Comparison of ENCODE assay signal across 17 cellular contexts in the genomic region with DNA sequence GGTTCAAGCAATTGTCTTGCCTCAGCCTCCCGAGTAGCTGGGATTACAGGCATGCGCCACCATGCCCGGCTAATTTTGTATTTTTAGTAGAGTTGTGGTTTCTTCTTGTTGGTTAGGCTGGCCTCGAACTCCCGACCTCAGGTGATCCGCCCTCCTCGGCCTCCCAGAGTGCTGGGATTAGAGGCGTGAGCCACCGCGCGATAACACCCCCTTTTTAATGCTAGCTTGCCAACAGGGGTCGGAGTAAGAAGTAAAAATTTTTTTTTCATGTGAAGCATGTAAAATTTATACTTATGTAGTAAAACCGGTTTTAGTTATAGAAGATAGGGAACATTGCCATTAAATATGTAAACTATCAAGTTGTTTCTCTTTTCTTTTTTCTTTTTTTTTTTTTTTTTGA. TPM values are rescaled to one million over a fixed set of nuclear protein-coding genes. Genes with fewer than 3 reads are reported as not detected.
DNase-seq lines count a peak whose midpoint lies in the region; ATAC-seq and TF ChIP-seq lines count a peak whose summit lies in the region.
"Not testable (repeated sequence)": the region's sequence is repeated elsewhere in the genome, so short reads cannot be mapped to it uniquely, and the experiment has no call there.
"Had no signal": no experiment of that assay in that cellular context is flagged by ENCODE, and none has a peak within 500 bp of the region (broad histone marks: within the 10 kb centered on the region; RNA-seq: fewer than 3 reads in every experiment).

No MANE protein-coding gene starts in this region.

- H3K9me3 Mint-ChIP-seq in CD4-positive, CD25-positive, alpha-beta regulatory T cell; activated CD4-positive, alpha-beta memory T cell treated with anti-CD3 and anti-CD28 coated beads, Interleukin-2, amount 10 ng/mL, durations not matched to agents 7 days and 5 days; activated naive CD8-positive, alpha-beta T cell treated with anti-CD3 and anti-CD28 coated beads for 36 hours; endodermal cell; naive thymus-derived CD4-positive, alpha-beta T cell; progenitor cell of endocrine pancreas (ENCODE audit: low read depth): not testable (repeated sequence)

- peak overlapping the region; percentile 92 for H3K4me2 ChIP-seq in PC-9

- H3K4me3 Mint-ChIP-seq in CD4-positive, CD25-positive, alpha-beta regulatory T cell, result peak overlapping the region; percentile 87 to 99 (median 92)
- H3K4me3 Mint-ChIP-seq in activated CD4-positive, alpha-beta memory T cell treated with anti-CD3 and anti-CD28 coated beads, Interleukin-2, amount 10 ng/mL, durations not matched to agents 7 days and 5 days, result peak overlapping the region; percentile 96
- peak overlapping the region; percentile 89 for H3K4me3 Mint-ChIP-seq in activated naive CD8-positive, alpha-beta T cell treated with anti-CD3 and anti-CD28 coated beads for 36 hours
- peak overlapping the region; percentile 92 for H3K4me3 Mint-ChIP-seq in endodermal cell
- peak overlapping the region; percentile 87 to 99 (median 94) for H3K4me3 Mint-ChIP-seq in naive thymus-derived CD4-positive, alpha-beta T cell
- H3K4me3 Mint-ChIP-seq in progenitor cell of endocrine pancreas (ENCODE audit: low read depth), result peak overlapping the region; percentile 95

- CTCF ChIA-PET in PC-9 (lab: Charles Lee); naive thymus-derived CD4-positive, alpha-beta T cell (lab: Charles Lee): not testable (repeated sequence)
- CTCF ChIA-PET in activated CD4-positive, alpha-beta memory T cell treated with anti-CD3 and anti-CD28 coated beads, Interleukin-2, amount 10 ng/mL, durations not matched to agents 7 days and 5 days (lab: Charles Lee), result interaction anchor here (2.5 kb wide), 1 partner anchor 48 kb away, joined by 10 read pairs; no protein-coding TSS in a partner anchor

- H3F3A ChIP-seq in PC-9 (ENCODE audit: insufficient read depth, low read depth), result not testable (repeated sequence)

- not testable (repeated sequence) for ATAC-seq in CD4-positive, CD25-positive, alpha-beta regulatory T cell (ENCODE audit: low read depth in 2 of 2); naive thymus-derived CD4-positive, alpha-beta T cell

- not testable (repeated sequence) for H3K36me3 ChIP-seq in CD4-positive, CD25-positive, alpha-beta regulatory T cell (ENCODE audit: control insufficient read depth, insufficient read depth, low read length); PC-9 (ENCODE audit: low read depth); endodermal cell (ENCODE audit: control insufficient read depth, insufficient read depth, low read length); naive thymus-derived CD4-positive, alpha-beta T cell (ENCODE audit: control insufficient read depth in 2 of 3, insufficient read depth in 3 of 3, low read length in 3 of 3)

- POLR2A ChIA-PET in PC-9 (lab: Charles Lee; ENCODE audit: unreplicated experiment), result not testable (repeated sequence)
- POLR2A ChIA-PET in activated CD4-positive, alpha-beta memory T cell treated with anti-CD3 and anti-CD28 coated beads, Interleukin-2, amount 10 ng/mL, durations not matched to agents 7 days and 5 days (lab: Charles Lee), result interaction anchor here (0.6 to 3.5 kb wide), 5 partner anchors 12 to 142 kb away, joined by 3 to 28 read pairs (median 8); no protein-coding TSS in a partner anchor
- POLR2A ChIA-PET in naive thymus-derived CD4-positive, alpha-beta T cell (lab: Charles Lee), result interaction anchor here (0.7 to 1.0 kb wide), 2 partner anchors 22 to 42 kb away, joined by 3 to 6 read pairs; no protein-coding TSS in a partner anchor

- WGBS in endodermal cell (ENCODE audit: insufficient coverage in 1 of 2, insufficient read length in 1 of 2), 2 experiments, result 96 to 97% methylated on average over 11 to 13 of the region's 13 CpGs

- H3K9me3 ChIP-seq in CD4-positive, CD25-positive, alpha-beta regulatory T cell (ENCODE audit: control insufficient read depth in 2 of 2, low read length in 2 of 2); PC-9 (ENCODE audit: insufficient read depth, low read depth); endodermal cell (ENCODE audit: control insufficient read depth, low read length); naive thymus-derived CD4-positive, alpha-beta T cell (ENCODE audit: control insufficient read depth in 2 of 3, low read length in 3 of 3): not testable (repeated sequence)

- intact Hi-C loops in PC-9 (cut with micrococcal nuclease; ENCODE audit: unreplicated experiment); naive thymus-derived CD4-positive, alpha-beta T cell (cut with micrococcal nuclease): not testable (repeated sequence)

- peaks cover 19 to 49% (median 24%) of the 10 kb centered on the region in 4 donors for H3K4me1 Mint-ChIP-seq in CD4-positive, CD25-positive, alpha-beta regulatory T cell
- peaks cover 44% of the 10 kb centered on the region for H3K4me1 Mint-ChIP-seq in activated CD4-positive, alpha-beta memory T cell treated with anti-CD3 and anti-CD28 coated beads, Interleukin-2, amount 10 ng/mL, durations not matched to agents 7 days and 5 days
- peaks cover 23% of the 10 kb centered on the region for H3K4me1 Mint-ChIP-seq in activated naive CD8-positive, alpha-beta T cell treated with anti-CD3 and anti-CD28 coated beads for 36 hours
- H3K4me1 Mint-ChIP-seq in endodermal cell, result not testable (repeated sequence)
- peaks cover 20 to 43% (median 39%) of the 10 kb centered on the region in 7 donors for H3K4me1 Mint-ChIP-seq in naive thymus-derived CD4-positive, alpha-beta T cell
- H3K4me1 Mint-ChIP-seq in progenitor cell of endocrine pancreas (ENCODE audit: low read depth), result peaks cover 16% of the 10 kb centered on the region

- H4K20me1 ChIP-seq in PC-9 (ENCODE audit: insufficient read depth), result not testable (repeated sequence)

- H3K79me2 ChIP-seq in PC-9 (ENCODE audit: low read depth), result peaks cover 89% of the 10 kb centered on the region

- not testable (repeated sequence) for H3K9ac ChIP-seq in endodermal cell (ENCODE audit: extremely low read depth, low read length, poor library complexity, severe bottlenecking)

- H3K27me3 ChIP-seq in CD4-positive, CD25-positive, alpha-beta regulatory T cell (ENCODE audit: control insufficient read depth, insufficient read depth, low read length); PC-9 (ENCODE audit: insufficient read depth, low read depth); endodermal cell (ENCODE audit: control insufficient read depth, insufficient read depth, low read length, poor library complexity, severe bottlenecking); naive thymus-derived CD4-positive, alpha-beta T cell (ENCODE audit: control insufficient read depth in 2 of 2, insufficient read depth in 2 of 2, low read length in 2 of 2): not testable (repeated sequence)

- H3K27me3 Mint-ChIP-seq in CD4-positive, CD25-positive, alpha-beta regulatory T cell; activated CD4-positive, alpha-beta memory T cell treated with anti-CD3 and anti-CD28 coated beads, Interleukin-2, amount 10 ng/mL, durations not matched to agents 7 days and 5 days; activated naive CD8-positive, alpha-beta T cell treated with anti-CD3 and anti-CD28 coated beads for 36 hours; endodermal cell (ENCODE audit: insufficient read depth); naive thymus-derived CD4-positive, alpha-beta T cell; progenitor cell of endocrine pancreas: not testable (repeated sequence)

- H2AFZ ChIP-seq in PC-9, result not testable (repeated sequence)

- not testable (repeated sequence) for H3K9me2 ChIP-seq in PC-9 (ENCODE audit: insufficient read depth)

- not testable (repeated sequence) for DNase-seq in CD4-positive, CD25-positive, alpha-beta regulatory T cell; HFF-Myc (ENCODE audit: extremely low read depth, low read depth); PC-9; activated CD4-positive, alpha-beta memory T cell treated with anti-CD3 and anti-CD28 coated beads, Interleukin-2, amount 10 ng/mL, durations not matched to agents 7 days and 5 days; activated naive CD8-positive, alpha-beta T cell treated with anti-CD3 and anti-CD28 coated beads for 36 hours; endodermal cell; naive thymus-derived CD4-positive, alpha-beta T cell; progenitor cell of endocrine pancreas (ENCODE audit: low spot score, unreplicated experiment)

- not testable (repeated sequence) for H3K4me3 ChIP-seq in CD4-positive, CD25-positive, alpha-beta regulatory T cell (ENCODE audit: low read depth, low read length); naive thymus-derived CD4-positive, alpha-beta T cell (ENCODE audit: low read length)
- H3K4me3 ChIP-seq in HFF-Myc (replicated peaks; ENCODE audit: low read depth, low read length) (peak overlapping the region; percentile 100), PC-9 (peak overlapping the region; percentile 75; the same call in 1 of the 2 replicates), endodermal cell (ENCODE audit: low read length) (peak overlapping the region; percentile 90)

- H3K27ac Mint-ChIP-seq in CD4-positive, CD25-positive, alpha-beta regulatory T cell, result peak overlapping the region in 1 of 3 donors; percentile 90
- not testable (repeated sequence) for H3K27ac Mint-ChIP-seq in activated CD4-positive, alpha-beta memory T cell treated with anti-CD3 and anti-CD28 coated beads, Interleukin-2, amount 10 ng/mL, durations not matched to agents 7 days and 5 days; activated naive CD8-positive, alpha-beta T cell treated with anti-CD3 and anti-CD28 coated beads for 36 hours; endodermal cell; progenitor cell of endocrine pancreas
- peak overlapping the region in 1 of 9 donors; percentile 96 for H3K27ac Mint-ChIP-seq in naive thymus-derived CD4-positive, alpha-beta T cell

- H3K4me1 ChIP-seq in CD4-positive, CD25-positive, alpha-beta regulatory T cell (ENCODE audit: control insufficient read depth, insufficient read depth, low read length, poor library complexity, severe bottlenecking), result peaks cover 37% of the 10 kb centered on the region
- peaks cover 19% of the 10 kb centered on the region for H3K4me1 ChIP-seq in PC-9 (replicated peaks; ENCODE audit: insufficient read depth)
- not testable (repeated sequence) for H3K4me1 ChIP-seq in endodermal cell (ENCODE audit: control insufficient read depth, insufficient read depth, low read length)
- H3K4me1 ChIP-seq in naive thymus-derived CD4-positive, alpha-beta T cell (ENCODE audit: control insufficient read depth in 2 of 2, insufficient read depth in 2 of 2, low read length in 2 of 2), result peaks cover 21% of the 10 kb centered on the region in 2 donors

- not testable (repeated sequence) for TF ChIP-seq CTCF in HFF-Myc (IDR thresholded peaks at IDR 0.05; ENCODE audit: low read depth, low read length, missing control alignments); PC-9 (conservative IDR thresholded peaks at IDR 0.05); endodermal cell (conservative IDR thresholded peaks at IDR 0.05); progenitor cell of endocrine pancreas (IDR thresholded peaks at IDR 0.05; ENCODE audit: unreplicated experiment)

- H3K36me3 Mint-ChIP-seq in CD4-positive, CD25-positive, alpha-beta regulatory T cell; endodermal cell (ENCODE audit: low read depth); naive thymus-derived CD4-positive, alpha-beta T cell; progenitor cell of endocrine pancreas (ENCODE audit: insufficient read depth): not testable (repeated sequence)
- peaks cover 25% of the 10 kb centered on the region for H3K36me3 Mint-ChIP-seq in activated CD4-positive, alpha-beta memory T cell treated with anti-CD3 and anti-CD28 coated beads, Interleukin-2, amount 10 ng/mL, durations not matched to agents 7 days and 5 days (ENCODE audit: low read depth)
- H3K36me3 Mint-ChIP-seq in activated naive CD8-positive, alpha-beta T cell treated with anti-CD3 and anti-CD28 coated beads for 36 hours, result peaks cover 12% of the 10 kb centered on the region

- BruUV-seq in PC-9 (replicated peaks; lab: Mats Ljungman, UMichigan), result not testable (repeated sequence)

- not testable (repeated sequence) for H3K27ac ChIP-seq in CD4-positive, CD25-positive, alpha-beta regulatory T cell (ENCODE audit: insufficient read depth, low read length, poor library complexity, severe bottlenecking); PC-9; endodermal cell (ENCODE audit: low read depth, low read length); naive thymus-derived CD4-positive, alpha-beta T cell (ENCODE audit: low read depth, low read length)

RNA-seq across cellular contexts. Expression of a gene that starts 1.9 kb away (rescaled TPM):
- 9.1 TPM for total RNA-seq in CD4-positive, CD25-positive, alpha-beta regulatory T cell
- polyA plus RNA-seq in CD4-positive, CD25-positive, alpha-beta regulatory T cell, result 1 to 10 TPM; 3.2 to 8.2 (median 4.6) TPM
- 16.5 and 21.3 TPM in 2 replicates for total RNA-seq in PC-9 (2021)
- total RNA-seq in activated CD4-positive, alpha-beta memory T cell treated with anti-CD3 and anti-CD28 coated beads, Interleukin-2, amount 10 ng/mL, durations not matched to agents 7 days and 5 days, result 10 to 100 TPM; 19.7 TPM
- 10 to 100 TPM; 26.1 to 26.3 TPM for total RNA-seq in activated naive CD8-positive, alpha-beta T cell treated with anti-CD3 and anti-CD28 coated beads for 36 hours
- total RNA-seq in endodermal cell, result 10 to 100 TPM; 15.9 to 16.4 TPM
- 14.4 TPM for polyA plus RNA-seq in endodermal cell (2013, experiment 1 of 2)
- 14.7 TPM for polyA plus RNA-seq in endodermal cell (2013, experiment 2 of 2)
- 10 to 100 TPM in 1 of 5 experiments, 1 to 10 TPM in 4; 2.8 to 15.9 (median 7.1) TPM for total RNA-seq in naive thymus-derived CD4-positive, alpha-beta T cell
- 1 to 10 TPM; 1.2 to 2.0 TPM for polyA plus RNA-seq in naive thymus-derived CD4-positive, alpha-beta T cell
- 13.0 and 13.1 TPM in 2 replicates for total RNA-seq in progenitor cell of endocrine pancreas

RNA-seq across cellular contexts. Expression of a gene that starts 2.0 kb away (rescaled TPM):
- 32.3 TPM for total RNA-seq in CD4-positive, CD25-positive, alpha-beta regulatory T cell
- 10 to 100 TPM; 34.0 to 46.0 (median 36.4) TPM for polyA plus RNA-seq in CD4-positive, CD25-positive, alpha-beta regulatory T cell
- 33.5 and 34.8 TPM in 2 replicates for total RNA-seq in PC-9 (2021)
- 10 to 100 TPM; 27.2 to 29.3 TPM for total RNA-seq in activated CD4-positive, alpha-beta memory T cell treated with anti-CD3 and anti-CD28 coated beads, Interleukin-2, amount 10 ng/mL, durations not matched to agents 7 days and 5 days
- total RNA-seq in activated naive CD8-positive, alpha-beta T cell treated with anti-CD3 and anti-CD28 coated beads for 36 hours, result 10 to 100 TPM; 27.3 to 27.5 TPM
- total RNA-seq in endodermal cell, result 10 to 100 TPM; 15.1 to 23.0 TPM
- polyA plus RNA-seq in endodermal cell (2013, experiment 1 of 2), result 13.1 TPM
- 10.7 TPM for polyA plus RNA-seq in endodermal cell (2013, experiment 2 of 2)
- 10 to 100 TPM; 13.6 to 31.5 (median 22.7) TPM for total RNA-seq in naive thymus-derived CD4-positive, alpha-beta T cell
- polyA plus RNA-seq in naive thymus-derived CD4-positive, alpha-beta T cell, result 10 to 100 TPM; 11.9 to 25.1 TPM
- total RNA-seq in progenitor cell of endocrine pancreas, result 13.1 and 15.2 TPM in 2 replicates

RNA-seq across cellular contexts. Expression of a gene that starts 55.2 kb away (rescaled TPM):
- total RNA-seq in CD4-positive, CD25-positive, alpha-beta regulatory T cell, result not detected
- not detected for polyA plus RNA-seq in CD4-positive, CD25-positive, alpha-beta regulatory T cell
- total RNA-seq in PC-9 (2021), result not detected in 2 replicates
- total RNA-seq in activated CD4-positive, alpha-beta memory T cell treated with anti-CD3 and anti-CD28 coated beads, Interleukin-2, amount 10 ng/mL, durations not matched to agents 7 days and 5 days, result not detected
- not detected for total RNA-seq in activated naive CD8-positive, alpha-beta T cell treated with anti-CD3 and anti-CD28 coated beads for 36 hours
- total RNA-seq in endodermal cell, result not detected
- polyA plus RNA-seq in endodermal cell (2013, experiment 1 of 2), result not detected
- not detected for polyA plus RNA-seq in endodermal cell (2013, experiment 2 of 2)
- not detected for total RNA-seq in naive thymus-derived CD4-positive, alpha-beta T cell
- not detected for polyA plus RNA-seq in naive thymus-derived CD4-positive, alpha-beta T cell
- total RNA-seq in progenitor cell of endocrine pancreas, result not detected in 2 replicates
- total RNA-seq: A673; bronchial epithelial cell; gastroesophageal sphincter; kidney; mucosa of descending colon; omental fat pad; smooth muscle cell; suprapubic skin; T-helper 1 cell treated with Interleukin-12 subunit alpha and Interleukin-12 subunit beta and Interleukin-4 antibody, amounts not matched to agents 30 ng/mL and 1 ng/mL, for 36 hours had no signal
- polyA plus RNA-seq: smooth muscle cell had no signal
